Comparison of ENCODE assay signal across 11 cellular contexts in the genomic region with DNA sequence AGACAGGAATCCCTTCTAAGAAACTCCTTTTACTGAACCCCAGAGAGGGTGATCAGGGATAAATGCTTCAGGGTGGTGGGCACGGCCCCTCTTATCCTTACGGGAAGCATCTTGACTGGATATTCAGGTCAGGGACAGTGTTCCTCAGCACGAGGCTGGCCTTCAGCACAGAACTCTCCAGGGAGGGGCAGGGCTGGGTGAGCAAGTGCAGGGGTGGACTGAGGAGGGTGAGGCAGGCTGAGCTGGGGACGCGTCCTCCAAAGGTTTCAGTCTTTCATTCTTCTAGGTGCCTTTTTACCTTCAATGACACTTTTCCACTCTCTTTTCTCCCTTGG. TPM values are rescaled to one million over a fixed set of nuclear protein-coding genes. Genes with fewer than 3 reads are reported as not detected.
DNase-seq lines count a peak whose midpoint lies in the region; ATAC-seq, FAIRE-seq and TF ChIP-seq lines count a peak whose summit lies in the region.
"Had no signal": no experiment of that assay in that cellular context is flagged by ENCODE, and none has a peak within 500 bp of the region (broad histone marks: within the 10 kb centered on the region; RNA-seq: fewer than 3 reads in every experiment).

No MANE protein-coding gene starts in this region.

- H3K9ac ChIP-seq in mucosa of rectum (ENCODE audit: low read depth in 1 of 2, low read length in 2 of 2) = peak overlapping the region; percentile 70

- no peak for DNase-seq in activated naive CD4-positive, alpha-beta T cell treated with anti-CD3 and anti-CD28 coated beads, Interleukin-2, amount 50 U/mL, for 16 hours
- no peak for DNase-seq in activated T-cell treated with anti-CD3 and anti-CD28 coated beads, Interleukin-2, amount 50 U/mL, for 72 hours
- no peak for DNase-seq in transverse colon
- DNase-seq in GM19239 (ENCODE audit: insufficient read length, low spot score) = no peak
- no peak for DNase-seq in DMS53 treated with DMSO at 0.1 percent for 48 hours (lab: John Stamatoyannopoulos, UW; ENCODE audit: unreplicated experiment)
- DNase-seq: activated CD8-positive, alpha-beta memory T cell treated with anti-CD3 and anti-CD28 coated beads, Interleukin-2, amount 50 U/mL, for 4 hours; NCI-H1436 treated with DMSO at 0.1 percent for 48 hours had no signal

- no peak for TF ChIP-seq POLR2A in transverse colon (IDR thresholded peaks at IDR 0.05)

- peak overlapping the region; percentile 46 to 85 for H3K27ac ChIP-seq in mucosa of rectum (ENCODE audit: low read depth in 2 of 2, low read length in 2 of 2)
- peak overlapping the region; percentile 78 to 88 (median 83) for H3K27ac ChIP-seq in transverse colon

- peaks cover 29% of the 10 kb centered on the region for H3K36me3 Mint-ChIP-seq in activated naive CD4-positive, alpha-beta T cell treated with anti-CD3 and anti-CD28 coated beads, Interleukin-2, amount 50 U/mL, for 24 hours
- H3K36me3 Mint-ChIP-seq in activated T-cell treated with anti-CD3 and anti-CD28 coated beads, Interleukin-2, amount 50 U/mL, for 72 hours (ENCODE audit: insufficient read depth in 2 of 2) = peaks cover 35 to 54% of the 10 kb centered on the region in 2 donors

- peak overlapping the region; percentile 97 for H3K27ac Mint-ChIP-seq in activated naive CD4-positive, alpha-beta T cell treated with anti-CD3 and anti-CD28 coated beads, Interleukin-2, amount 50 U/mL, for 24 hours
- peak overlapping the region; percentile 97 for H3K27ac Mint-ChIP-seq in activated T-cell treated with anti-CD3 and anti-CD28 coated beads, Interleukin-2, amount 50 U/mL, for 72 hours

- peak overlapping the region; percentile 99 for H3K4me3 Mint-ChIP-seq in activated naive CD4-positive, alpha-beta T cell treated with anti-CD3 and anti-CD28 coated beads, Interleukin-2, amount 50 U/mL, for 24 hours
- peak overlapping the region; percentile 92 to 93 for H3K4me3 Mint-ChIP-seq in activated T-cell treated with anti-CD3 and anti-CD28 coated beads, Interleukin-2, amount 50 U/mL, for 72 hours

- no peaks in the 10 kb centered on the region for H3K9me3 Mint-ChIP-seq in activated naive CD4-positive, alpha-beta T cell treated with anti-CD3 and anti-CD28 coated beads, Interleukin-2, amount 50 U/mL, for 24 hours
- H3K9me3 Mint-ChIP-seq in activated T-cell treated with anti-CD3 and anti-CD28 coated beads, Interleukin-2, amount 50 U/mL, for 72 hours = no peaks in the 10 kb centered on the region

- peak overlapping the region; percentile 5 to 83 for H3K4me3 ChIP-seq in mucosa of rectum (ENCODE audit: low read length in 2 of 2)
- peak overlapping the region in 1 of 4 donors; percentile 80 for H3K4me3 ChIP-seq in transverse colon

- no peak for ATAC-seq in activated T-cell treated with anti-CD3 and anti-CD28 coated beads, Interleukin-2, amount 50 U/mL, for 72 hours (replicated peaks in 1 of 2)
- ATAC-seq in GM18909 (IDR thresholded peaks at IDR 0.05; ENCODE audit: poor library complexity, unreplicated experiment) = no peak

- peaks cover 71% of the 10 kb centered on the region for H3K4me1 Mint-ChIP-seq in activated naive CD4-positive, alpha-beta T cell treated with anti-CD3 and anti-CD28 coated beads, Interleukin-2, amount 50 U/mL, for 24 hours
- peaks cover 73% of the 10 kb centered on the region for H3K4me1 Mint-ChIP-seq in activated T-cell treated with anti-CD3 and anti-CD28 coated beads, Interleukin-2, amount 50 U/mL, for 72 hours (ENCODE audit: low read depth)

- H3K36me3 ChIP-seq in mucosa of rectum (ENCODE audit: control insufficient read depth in 2 of 2, insufficient read depth in 2 of 2, low read length in 2 of 2) (peaks cover 0 to 4% of the 10 kb centered on the region in 2 donors), transverse colon (no peaks in the 10 kb centered on the region)

- no peak for FAIRE-seq in GM19239 (lab: Jason Lieb, UNC)
- FAIRE-seq: endometrium had no signal

- peaks cover 46 to 56% of the 10 kb centered on the region in 2 donors for H3K4me1 ChIP-seq in mucosa of rectum (ENCODE audit: control insufficient read depth in 2 of 2, insufficient read depth in 2 of 2, low read length in 2 of 2)
- peaks cover 10 to 65% (median 28%) of the 10 kb centered on the region in 4 donors for H3K4me1 ChIP-seq in transverse colon

- intact Hi-C loops in transverse colon (cut with DNase I; ENCODE audit: low total_unique reads) = no loop called here

- no peak for TF ChIP-seq CTCF in transverse colon (IDR thresholded peaks at IDR 0.05)

- H3K9me3 ChIP-seq in mucosa of rectum (ENCODE audit: control insufficient read depth in 2 of 2, low read length in 2 of 2) (no peaks in the 10 kb centered on the region), transverse colon (no peaks in the 10 kb centered on the region)

- H3K27me3 ChIP-seq in mucosa of rectum (ENCODE audit: control insufficient read depth in 2 of 2, insufficient read depth in 2 of 2, low read length in 2 of 2) = no peaks in the 10 kb centered on the region
- no peaks in the 10 kb centered on the region for H3K27me3 ChIP-seq in transverse colon

- 79% methylated on average over 5 of the region's 5 CpGs; no CpG with 5 or more reads in 1 of the 2 donors for WGBS in transverse colon (ENCODE audit: low coverage in 1 of 2), 2 donors

- in situ Hi-C loops in transverse colon (cut with MboI; ENCODE audit: low pct_ligation_motif_present in 1 of 4, low pct_unique_long_range_greater_than_20kb in 1 of 4, low sequenced_read_pairs in 3 of 4) = no loop called here

- H3K27me3 Mint-ChIP-seq in activated naive CD4-positive, alpha-beta T cell treated with anti-CD3 and anti-CD28 coated beads, Interleukin-2, amount 50 U/mL, for 24 hours = no peaks in the 10 kb centered on the region
- H3K27me3 Mint-ChIP-seq in activated T-cell treated with anti-CD3 and anti-CD28 coated beads, Interleukin-2, amount 50 U/mL, for 72 hours (ENCODE audit: low read depth) = no peaks in the 10 kb centered on the region

- no peak for TF ChIP-seq EP300 in transverse colon (IDR thresholded peaks at IDR 0.05; ENCODE audit: low read depth)

RNA-seq across cellular contexts. Expression of a gene that starts 52.3 kb away (rescaled TPM):
- 100 to 1,000 TPM; 227 to 240 TPM for total RNA-seq in activated T-cell treated with anti-CD3 and anti-CD28 coated beads, Interleukin-2, amount 50 U/mL, for 72 hours
- total RNA-seq in transverse colon = 10 to 100 TPM in 1 of 4 donors, 1 to 10 TPM in 3; 4.6 to 14.0 (median 7.8) TPM

RNA-seq across cellular contexts. Expression of a gene that starts 52.6 kb away (rescaled TPM):
- 100 to 1,000 TPM; 129 to 158 TPM for total RNA-seq in activated T-cell treated with anti-CD3 and anti-CD28 coated beads, Interleukin-2, amount 50 U/mL, for 72 hours
- total RNA-seq in transverse colon = 10 to 100 TPM; 20.9 to 57.3 (median 39.5) TPM

Comparison
In these comparisons a context has a peak if more than half of its experiments do, and no peak if none do; other contexts are left out.
1. RNA of a gene that starts 52.3 kb away (total RNA-seq): 227 to 240 TPM in activated T-cell treated with anti-CD3 and anti-CD28 coated beads, Interleukin-2, amount 50 U/mL, for 72 hours; 4.6 to 14.0 TPM in transverse colon; every median in the first group is over 10 times any median in the second.